8 cellular contexts compared by ENCODE assay signal in the genomic region with DNA sequence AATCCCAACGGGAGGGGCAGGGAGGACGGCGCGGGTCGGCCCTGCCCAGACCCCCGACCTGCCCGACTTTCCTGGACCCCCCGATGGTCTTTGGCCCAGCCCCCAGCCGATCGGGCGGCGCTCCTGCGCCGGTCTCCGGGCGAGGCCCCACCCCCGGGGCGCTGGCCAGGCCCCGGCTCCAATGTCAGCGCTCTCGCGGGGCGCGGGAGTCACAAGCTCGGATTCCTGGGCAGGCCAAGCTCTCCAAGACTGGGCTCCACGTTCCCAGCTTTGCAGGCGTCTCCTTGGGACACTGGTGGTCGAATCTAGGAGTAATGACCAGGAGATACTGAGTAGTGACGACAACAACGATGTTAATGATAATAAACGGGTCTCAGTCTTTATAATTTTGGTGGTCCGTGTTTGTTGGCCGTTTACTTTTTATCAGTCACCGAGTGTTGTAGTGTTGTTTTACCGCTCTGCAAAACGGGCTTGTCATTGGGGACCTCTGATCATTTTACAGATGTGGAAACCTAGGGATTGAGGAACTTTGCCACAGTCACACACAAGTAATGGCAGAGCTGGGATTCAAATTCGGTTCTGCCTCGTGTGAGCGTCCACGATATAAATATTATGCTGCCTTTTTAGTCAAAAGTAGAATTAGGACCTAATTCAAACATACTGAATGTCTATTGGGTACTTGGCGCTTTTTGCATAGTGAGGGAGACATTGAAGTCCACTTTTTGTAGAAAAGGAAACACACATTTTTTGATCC. TPM values are rescaled to one million over a fixed set of nuclear protein-coding genes. Genes with fewer than 3 reads are reported as not detected.
DNase-seq lines count a peak whose midpoint lies in the region; ATAC-seq and TF ChIP-seq lines count a peak whose summit lies in the region.

No MANE protein-coding gene starts in this region.

- H3K9ac ChIP-seq in muscle layer of colon (ENCODE audit: low read length): peak overlapping the region; percentile 81

- no peak for TF ChIP-seq CTCF in A673 (conservative IDR thresholded peaks at IDR 0.05; ENCODE audit: low read depth, low read length)
- no peak for TF ChIP-seq CTCF in GM13977 (IDR thresholded peaks at IDR 0.05; ENCODE audit: extremely low read depth, insufficient read depth, missing control alignments)

- no peaks in the 10 kb centered on the region for H3K27me3 Mint-ChIP-seq in activated CD8-positive, alpha-beta memory T cell treated with anti-CD3 and anti-CD28 coated beads, Interleukin-2, amount 10 ng/mL, durations not matched to agents 7 days and 5 days

- H3K36me3 Mint-ChIP-seq in activated CD8-positive, alpha-beta memory T cell treated with anti-CD3 and anti-CD28 coated beads, Interleukin-2, amount 10 ng/mL, durations not matched to agents 7 days and 5 days: peaks cover 72% of the 10 kb centered on the region

- peak overlapping the region; percentile 97 for H3K27ac Mint-ChIP-seq in activated CD8-positive, alpha-beta memory T cell treated with anti-CD3 and anti-CD28 coated beads, Interleukin-2, amount 10 ng/mL, durations not matched to agents 7 days and 5 days

- BruUV-seq in A673 (replicated peaks; lab: Mats Ljungman, UMichigan): no TSS peak

- H3K4me1 Mint-ChIP-seq in activated CD8-positive, alpha-beta memory T cell treated with anti-CD3 and anti-CD28 coated beads, Interleukin-2, amount 10 ng/mL, durations not matched to agents 7 days and 5 days: peaks cover 65% of the 10 kb centered on the region

- CTCF ChIA-PET in A673 (lab: Charles Lee): interaction anchor here (1.0 kb wide), 1 partner anchor 19 kb away, joined by 3 read pairs; no protein-coding TSS in a partner anchor
- CTCF ChIA-PET in activated CD8-positive, alpha-beta memory T cell treated with anti-CD3 and anti-CD28 coated beads, Interleukin-2, amount 10 ng/mL, durations not matched to agents 7 days and 5 days (lab: Charles Lee): interaction anchor here (0.9 to 2.4 kb wide), 6 partner anchors 9 to 61 kb away, joined by 3 to 15 read pairs (median 4); partner anchors contain the start of gene FARSA

- H3K36me3 ChIP-seq in A673 (ENCODE audit: insufficient read depth, low read length, poor library complexity, severe bottlenecking): peaks cover 83% of the 10 kb centered on the region
- peaks cover 64% of the 10 kb centered on the region for H3K36me3 ChIP-seq in muscle layer of colon (ENCODE audit: insufficient read depth, low read length)

- intact Hi-C loops in A673 (cut with micrococcal nuclease; ENCODE audit: unreplicated experiment): no loop called here

- in situ Hi-C loops in GM13977 (cut with MboI; ENCODE audit: low pct_unique_long_range_greater_than_20kb, low sequenced_read_pairs, unreplicated experiment): no loop called here

- H3K9me3 ChIP-seq in A673 (ENCODE audit: low read depth, low read length, poor library complexity, severe bottlenecking): no peaks in the 10 kb centered on the region
- no peaks in the 10 kb centered on the region for H3K9me3 ChIP-seq in muscle layer of colon (ENCODE audit: low read length)

- POLR2A ChIA-PET in A673 (lab: Charles Lee; ENCODE audit: low non-redundant PET): interaction anchor here (0.6 kb wide), 1 partner anchor 71 kb away, joined by 3 read pairs; no protein-coding TSS in a partner anchor

- peak overlapping the region; percentile 85 for H3K4me3 Mint-ChIP-seq in activated CD8-positive, alpha-beta memory T cell treated with anti-CD3 and anti-CD28 coated beads, Interleukin-2, amount 10 ng/mL, durations not matched to agents 7 days and 5 days

- H3K27me3 ChIP-seq in A673 (replicated peaks; ENCODE audit: insufficient read depth, low read depth, low read length, poor library complexity) (no peaks in the 10 kb centered on the region), muscle layer of colon (ENCODE audit: control insufficient read depth in 1 of 2, insufficient read depth in 2 of 2, low read length in 2 of 2) (no peaks in the 10 kb centered on the region)

- H3K9me3 Mint-ChIP-seq in activated CD8-positive, alpha-beta memory T cell treated with anti-CD3 and anti-CD28 coated beads, Interleukin-2, amount 10 ng/mL, durations not matched to agents 7 days and 5 days (ENCODE audit: low read depth): no peaks in the 10 kb centered on the region

- H3K4me3 ChIP-seq in A673 (ENCODE audit: low read depth, low read length, poor library complexity, severe bottlenecking) (peak overlapping the region; percentile 98), muscle layer of colon (ENCODE audit: low read depth in 1 of 2, low read length in 2 of 2) (peak overlapping the region; percentile 50 to 99)

- H3K27ac ChIP-seq in A673 (ENCODE audit: low read depth, low read length, poor library complexity, severe bottlenecking): peak overlapping the region; percentile 97
- peak overlapping the region; percentile 95 for H3K27ac ChIP-seq in epithelial cell of prostate
- H3K27ac ChIP-seq in muscle layer of colon (ENCODE audit: low read depth, low read length): peak overlapping the region; percentile 88
- peak overlapping the region; percentile 56 for H3K27ac ChIP-seq in temporal lobe (ENCODE audit: low read depth, low read length)

- H3K4me1 ChIP-seq in A673 (ENCODE audit: insufficient read depth, low read length, poor library complexity, severe bottlenecking) (peaks cover 14% of the 10 kb centered on the region), muscle layer of colon (ENCODE audit: insufficient read depth, low read length) (peaks cover 32% of the 10 kb centered on the region)

- DNase-seq in A673 (ENCODE audit: low spot score) (peak; percentile 80), GM13977 (ENCODE audit: low spot score) (peak; percentile 71), NCI-H226 (peak; percentile 78), epithelial cell of prostate (ENCODE audit: low read depth, low spot score) (no peak)
- peak; percentile 74 for DNase-seq in activated CD8-positive, alpha-beta memory T cell treated with anti-CD3 and anti-CD28 coated beads, Interleukin-2, amount 10 ng/mL, durations not matched to agents 7 days and 5 days

- ATAC-seq in HG02970 (IDR thresholded peaks at IDR 0.05; ENCODE audit: low FRiP score, unreplicated experiment): peak; percentile 37
- peak; percentile 67 for ATAC-seq in activated CD8-positive, alpha-beta memory T cell treated with anti-CD3 and anti-CD28 coated beads, Interleukin-2, amount 10 ng/mL, durations not matched to agents 7 days and 5 days

RNA-seq across cellular contexts. Expression of gene RAD23A, which starts 0.6 kb away (rescaled TPM):
- total RNA-seq in A673 (2021) (183 and 186 TPM in 2 replicates), temporal lobe (26.1 TPM)
- 100 to 1,000 TPM; 164 to 168 TPM for total RNA-seq in activated CD8-positive, alpha-beta memory T cell treated with anti-CD3 and anti-CD28 coated beads, Interleukin-2, amount 10 ng/mL, durations not matched to agents 7 days and 5 days

RNA-seq across cellular contexts. Expression of gene CALR, which starts 7.9 kb away (rescaled TPM):
- total RNA-seq in A673 (2021) (994 and 1,019 TPM in 2 replicates), temporal lobe (154 TPM)
- total RNA-seq in activated CD8-positive, alpha-beta memory T cell treated with anti-CD3 and anti-CD28 coated beads, Interleukin-2, amount 10 ng/mL, durations not matched to agents 7 days and 5 days: 100 to 1,000 TPM; 745 to 898 TPM

RNA-seq across cellular contexts. Expression of gene GADD45GIP1, which starts 10.8 kb away (rescaled TPM):
- 61.1 and 67.5 TPM in 2 replicates for total RNA-seq in A673 (2021)
- total RNA-seq in activated CD8-positive, alpha-beta memory T cell treated with anti-CD3 and anti-CD28 coated beads, Interleukin-2, amount 10 ng/mL, durations not matched to agents 7 days and 5 days: 10 to 100 TPM; 23.9 to 24.9 TPM
- total RNA-seq in temporal lobe: 13.5 TPM

RNA-seq across cellular contexts. Expression of gene FARSA, which starts 12.8 kb away (rescaled TPM):
- 150 and 162 TPM in 2 replicates for total RNA-seq in A673 (2021)
- 100 to 1,000 TPM in 1 of 2 experiments, 10 to 100 TPM in 1; 96.6 to 131 TPM for total RNA-seq in activated CD8-positive, alpha-beta memory T cell treated with anti-CD3 and anti-CD28 coated beads, Interleukin-2, amount 10 ng/mL, durations not matched to agents 7 days and 5 days
- total RNA-seq in temporal lobe: 53.1 TPM

RNA-seq across cellular contexts. Expression of gene DAND5, which starts 23.1 kb away (rescaled TPM):
- total RNA-seq in A673 (2021) (0.17 TPM in 2 replicates), temporal lobe (not detected)
- total RNA-seq in activated CD8-positive, alpha-beta memory T cell treated with anti-CD3 and anti-CD28 coated beads, Interleukin-2, amount 10 ng/mL, durations not matched to agents 7 days and 5 days: under 1 TPM; 0.21 to 0.26 TPM
